Comparison of ENCODE assay signal across 9 cellular contexts in genomic region chr1:15994590-15995351, GRCh38. TPM values are rescaled to one million over a fixed set of nuclear protein-coding genes. Genes with fewer than 3 reads are reported as not detected.
A peak's percentile ranks its signal among the peaks of the same experiment; 100 is the strongest.
DNase-seq lines count a peak whose midpoint lies in the region; ATAC-seq, FAIRE-seq and TF ChIP-seq lines count a peak whose summit lies in the region.
"Had no signal": no experiment of that assay in that cellular context is flagged by ENCODE, and none has a peak within 500 bp of the region (broad histone marks: within the 10 kb centered on the region; RNA-seq: fewer than 3 reads in every experiment).

No MANE protein-coding gene starts in this region.

- peak; percentile 65 for FAIRE-seq in urothelium cell line (lab: Jason Lieb, UNC)

- H4K20me1 ChIP-seq in neural progenitor cell (ENCODE audit: low read depth): no peaks in the 10 kb centered on the region

- TF ChIP-seq CTCF in esophagus muscularis mucosa (IDR thresholded peaks at IDR 0.05): peak; percentile 90 to 96 (median 92)
- TF ChIP-seq CTCF in neural progenitor cell (IDR thresholded peaks at IDR 0.05): peak; percentile 52

- peaks cover 13% of the 10 kb centered on the region for H3K27me3 Mint-ChIP-seq in neural progenitor cell (ENCODE audit: insufficient read depth, low read depth)

- WGBS in esophagus muscularis mucosa: 59% methylated on average over 11 of the region's 11 CpGs

- no peak for TF ChIP-seq EP300 in esophagus muscularis mucosa (IDR thresholded peaks at IDR 0.05)

- peak overlapping the region; percentile 20 to 59 (median 44) for H3K27ac ChIP-seq in esophagus muscularis mucosa (replicated peaks in 1 of 4)
- no peak overlapping the region for H3K27ac ChIP-seq in neural progenitor cell

- ATAC-seq in HG02588 (IDR thresholded peaks at IDR 0.05; ENCODE audit: unreplicated experiment) (no peak), GM19351 (IDR thresholded peaks at IDR 0.05; ENCODE audit: unreplicated experiment) (no peak)

- TF ChIP-seq POLR2A in esophagus muscularis mucosa (IDR thresholded peaks at IDR 0.05; ENCODE audit: low read depth): no peak

- no peak overlapping the region for H3K9ac ChIP-seq in neural progenitor cell

- H3K4me3 ChIP-seq in MG63 (no peak overlapping the region), esophagus muscularis mucosa (no peak overlapping the region), neural progenitor cell (no peak overlapping the region)

- intact Hi-C loops in esophagus muscularis mucosa (cut with DNase I): loop anchor here (2.0 to 5.0 kb wide), 2 partner anchors 180 to 202 kb away; no protein-coding TSS in a partner anchor

- H3F3A ChIP-seq in neural progenitor cell (ENCODE audit: low read depth): no peaks in the 10 kb centered on the region

- DNase-seq in EH (ENCODE audit: low read depth): peak; percentile 77
- DNase-seq in MG63: peak; percentile 49
- DNase-seq in activated CD8-positive, alpha-beta memory T cell treated with anti-CD3 and anti-CD28 coated beads for 24 hours: peak; percentile 82
- no peak for DNase-seq in esophagus muscularis mucosa (ENCODE audit: extremely low spot score)
- DNase-seq in neural progenitor cell (ENCODE audit: low spot score): peak; percentile 46
- DNase-seq in urothelium cell line (ENCODE audit: low spot score): peak; percentile 74

- H3K36me3 ChIP-seq in MG63 (no peaks in the 10 kb centered on the region), esophagus muscularis mucosa (no peaks in the 10 kb centered on the region), neural progenitor cell (no peaks in the 10 kb centered on the region)

- H3K4me3 Mint-ChIP-seq in neural progenitor cell: no peak overlapping the region

- H2AFZ ChIP-seq in neural progenitor cell (replicated peaks): no peak overlapping the region

- H3K27me3 ChIP-seq in MG63 (no peaks in the 10 kb centered on the region), esophagus muscularis mucosa (no peaks in the 10 kb centered on the region), neural progenitor cell (peaks cover 16% of the 10 kb centered on the region)

- H3K4me1 Mint-ChIP-seq in neural progenitor cell: no peaks in the 10 kb centered on the region

- no peaks in the 10 kb centered on the region for H3K36me3 Mint-ChIP-seq in neural progenitor cell

- no peaks in the 10 kb centered on the region for H3K9me3 Mint-ChIP-seq in neural progenitor cell

- H3K4me2 ChIP-seq in neural progenitor cell: no peak overlapping the region

- H3K79me2 ChIP-seq in neural progenitor cell (ENCODE audit: low read depth): no peaks in the 10 kb centered on the region

- peaks cover 0 to 36% (median 23%) of the 10 kb centered on the region in 4 donors for H3K4me1 ChIP-seq in esophagus muscularis mucosa
- no peaks in the 10 kb centered on the region for H3K4me1 ChIP-seq in neural progenitor cell

- H3K27ac Mint-ChIP-seq in neural progenitor cell: peak overlapping the region; percentile 28

- H3K9me3 ChIP-seq in MG63 (no peaks in the 10 kb centered on the region), esophagus muscularis mucosa (no peaks in the 10 kb centered on the region), neural progenitor cell (ENCODE audit: low read depth) (no peaks in the 10 kb centered on the region)

RNA-seq across cellular contexts. Expression of gene SRARP, which starts 9.3 kb away (rescaled TPM):
- total RNA-seq in MG63 (2014; rRNA removed; shearing (Covaris generic); ENCODE audit: low replicate concordance): not detected in 2 replicates
- total RNA-seq in esophagus muscularis mucosa (not detected), neural progenitor cell (ENCODE audit: low replicate concordance) (not detected in 2 replicates)
- total RNA-seq: T-helper 1 cell treated with Interleukin-12 subunit alpha and Interleukin-12 subunit beta and Interleukin-4 antibody, amounts not matched to agents 30 ng/mL and 1 ng/mL, for 36 hours had no signal

RNA-seq across cellular contexts. Expression of gene ZBTB17, which starts 18.9 kb away (rescaled TPM):
- 25.7 and 29.1 TPM in 2 replicates for total RNA-seq in MG63 (2014; rRNA removed; shearing (Covaris generic); ENCODE audit: low replicate concordance)
- total RNA-seq in esophagus muscularis mucosa (10 to 100 TPM; 29.5 to 40.8 (median 34.6) TPM), neural progenitor cell (ENCODE audit: low replicate concordance) (19.5 and 34.0 TPM in 2 replicates)

RNA-seq across cellular contexts. Expression of gene HSPB7, which starts 23.1 kb away (rescaled TPM):
- 1.9 and 4.5 TPM in 2 replicates for total RNA-seq in MG63 (2014; rRNA removed; shearing (Covaris generic); ENCODE audit: low replicate concordance)
- total RNA-seq in esophagus muscularis mucosa: 100 to 1,000 TPM; 111 to 408 (median 279) TPM
- total RNA-seq in neural progenitor cell (ENCODE audit: low replicate concordance): not detected in 2 replicates
- total RNA-seq: T-helper 1 cell treated with Interleukin-12 subunit alpha and Interleukin-12 subunit beta and Interleukin-4 antibody, amounts not matched to agents 30 ng/mL and 1 ng/mL, for 36 hours had no signal

RNA-seq across cellular contexts. Expression of gene CLCNKA, which starts 27.1 kb away (rescaled TPM):
- total RNA-seq in MG63 (2014; rRNA removed; shearing (Covaris generic); ENCODE audit: low replicate concordance): not detected in 2 replicates
- total RNA-seq in esophagus muscularis mucosa (under 1 TPM in 3 of 4 donors, not detected in 1; 0.17 to 0.42 (median 0.33) TPM), neural progenitor cell (ENCODE audit: low replicate concordance) (not detected in 2 replicates)
- total RNA-seq: T-helper 1 cell treated with Interleukin-12 subunit alpha and Interleukin-12 subunit beta and Interleukin-4 antibody, amounts not matched to agents 30 ng/mL and 1 ng/mL, for 36 hours had no signal

RNA-seq across cellular contexts. Expression of gene CLCNKB, which starts 48.8 kb away (rescaled TPM):
- not detected in 2 replicates for total RNA-seq in MG63 (2014; rRNA removed; shearing (Covaris generic); ENCODE audit: low replicate concordance)
- total RNA-seq in esophagus muscularis mucosa (under 1 TPM in 1 of 4 donors, not detected in 3; 0.34 TPM), neural progenitor cell (ENCODE audit: low replicate concordance) (0.97 and 2.7 TPM in 2 replicates)
- total RNA-seq: T-helper 1 cell treated with Interleukin-12 subunit alpha and Interleukin-12 subunit beta and Interleukin-4 antibody, amounts not matched to agents 30 ng/mL and 1 ng/mL, for 36 hours had no signal

Comparison
In these comparisons a context has a peak if more than half of its experiments do, and no peak if none do; other contexts are left out.
1. RNA of gene HSPB7, which starts 23.1 kb away (total RNA-seq): 111 to 408 TPM in esophagus muscularis mucosa; 1.9 to 4.5 TPM in MG63 and not detected in neural progenitor cell; every median in the first group is over 10 times any median in the second.